ENCODE assay signal across 8 cellular contexts in genomic region chr1:203216274-203217138, GRCh38. TPM values are rescaled to one million over a fixed set of nuclear protein-coding genes. Genes with fewer than 3 reads are reported as not detected.
A peak's percentile ranks its signal among the peaks of the same experiment; 100 is the strongest.
DNase-seq lines count a peak whose midpoint lies in the region; ATAC-seq and TF ChIP-seq lines count a peak whose summit lies in the region.

No MANE protein-coding gene starts in this region.

- H3K4me3 ChIP-seq in Peyer's patch: no peak overlapping the region
- H3K4me3 ChIP-seq in neural progenitor cell: no peak overlapping the region
- H3K4me3 ChIP-seq in tibial artery: no peak overlapping the region

- no peaks in the 10 kb centered on the region for H3K9me3 ChIP-seq in Peyer's patch
- no peaks in the 10 kb centered on the region for H3K9me3 ChIP-seq in neural progenitor cell (ENCODE audit: low read depth)
- H3K9me3 ChIP-seq in tibial artery: no peaks in the 10 kb centered on the region

- no peaks in the 10 kb centered on the region for H3K9me3 Mint-ChIP-seq in neural progenitor cell

- no peak overlapping the region for H3K4me2 ChIP-seq in neural progenitor cell

- no peak for TF ChIP-seq POLR2A in Peyer's patch (IDR thresholded peaks at IDR 0.05)

- H3K36me3 Mint-ChIP-seq in neural progenitor cell: no peaks in the 10 kb centered on the region

- peak; percentile 81 for TF ChIP-seq CTCF in LNCAP (IDR thresholded peaks at IDR 0.05)
- TF ChIP-seq CTCF in Peyer's patch (IDR thresholded peaks at IDR 0.05): peak; percentile 49 to 79 (median 69)
- peak; percentile 82 for TF ChIP-seq CTCF in neural progenitor cell (IDR thresholded peaks at IDR 0.05)
- peak; percentile 74 to 86 for TF ChIP-seq CTCF in tibial artery (IDR thresholded peaks at IDR 0.05)

- peak; percentile 62 for DNase-seq in DMS 273 treated with DMSO at 0.1 percent for 48 hours (lab: John Stamatoyannopoulos, UW)
- DNase-seq in Peyer's patch: peak in 2 of 3 donors; percentile 19 to 82
- peak; percentile 17 for DNase-seq in activated T-helper 1 cell treated with Interleukin-2 at 50 U/mL for 16 hours (ENCODE audit: low read depth)
- DNase-seq in fibroblast of the conjunctiva (ENCODE audit: low read depth): peak; percentile 41
- peak; percentile 85 for DNase-seq in neural progenitor cell (ENCODE audit: low spot score)
- peak; percentile 43 to 69 for DNase-seq in tibial artery

- peaks cover 18% of the 10 kb centered on the region for H3K4me1 Mint-ChIP-seq in neural progenitor cell

- H2AFZ ChIP-seq in neural progenitor cell (replicated peaks): no peak overlapping the region

- H3K79me2 ChIP-seq in neural progenitor cell (ENCODE audit: low read depth): no peaks in the 10 kb centered on the region

- no peak for ATAC-seq in GM19035 (IDR thresholded peaks at IDR 0.05; ENCODE audit: unreplicated experiment)

- H3K36me3 ChIP-seq in Peyer's patch (no peaks in the 10 kb centered on the region), neural progenitor cell (no peaks in the 10 kb centered on the region), tibial artery (no peaks in the 10 kb centered on the region)

- no peaks in the 10 kb centered on the region for H4K20me1 ChIP-seq in neural progenitor cell (ENCODE audit: low read depth)

- H3K27ac Mint-ChIP-seq in neural progenitor cell: no peak overlapping the region

- intact Hi-C loops in tibial artery (cut with DNase I; ENCODE audit: low total_unique reads): loop anchor here (2.0 to 5.0 kb wide), 2 partner anchors 99 to 176 kb away; no protein-coding TSS in a partner anchor

- no peak overlapping the region for H3K4me3 Mint-ChIP-seq in neural progenitor cell

- H3K9ac ChIP-seq in neural progenitor cell: no peak overlapping the region

- no peak overlapping the region for H3K27ac ChIP-seq in Peyer's patch
- no peak overlapping the region for H3K27ac ChIP-seq in neural progenitor cell
- H3K27ac ChIP-seq in tibial artery: no peak overlapping the region

- H3K27me3 ChIP-seq in Peyer's patch (no peaks in the 10 kb centered on the region), neural progenitor cell (no peaks in the 10 kb centered on the region), tibial artery (peaks cover 0 to 25% of the 10 kb centered on the region in 2 donors)

- H3K4me1 ChIP-seq in Peyer's patch (peaks cover 0 to 8% (median 0%) of the 10 kb centered on the region in 4 donors), neural progenitor cell (peaks cover 12% of the 10 kb centered on the region), tibial artery (no peaks in the 10 kb centered on the region)

- peaks cover 8% of the 10 kb centered on the region for H3K27me3 Mint-ChIP-seq in neural progenitor cell (ENCODE audit: insufficient read depth, low read depth)

- no peaks in the 10 kb centered on the region for H3F3A ChIP-seq in neural progenitor cell (ENCODE audit: low read depth)

RNA-seq across cellular contexts. Expression of gene CHIT1, which starts 13.0 kb away (rescaled TPM):
- total RNA-seq in Peyer's patch (1 to 10 TPM in 1 of 4 donors, under 1 TPM in 1, not detected in 2; 0.67 to 4.1 TPM), neural progenitor cell (ENCODE audit: low replicate concordance) (0.03 and 0.11 TPM in 2 replicates)

RNA-seq across cellular contexts. Expression of gene CHI3L1, which starts 30.0 kb away (rescaled TPM):
- 1 to 10 TPM in 2 of 4 donors, not detected in 2; 1.9 to 2.5 TPM for total RNA-seq in Peyer's patch
- total RNA-seq in neural progenitor cell (ENCODE audit: low replicate concordance): 0.95 and 1.7 TPM in 2 replicates

RNA-seq across cellular contexts. Expression of gene MYBPH, which starts 40.9 kb away (rescaled TPM):
- total RNA-seq in Peyer's patch (not detected), neural progenitor cell (ENCODE audit: low replicate concordance) (not detected in 2 replicates)

Comparison
In these comparisons a context has a peak if more than half of its experiments do, and no peak if none do; other contexts are left out.
1. DNase-seq: peak in every context shown above with its lines; median percentile 85 in neural progenitor cell; 62 in DMS 273 treated with DMSO at 0.1 percent for 48 hours; 56 in tibial artery; 50 in Peyer's patch; 41 in fibroblast of the conjunctiva; 17 in activated T-helper 1 cell treated with Interleukin-2 at 50 U/mL for 16 hours.